In the genomic region with DNA sequence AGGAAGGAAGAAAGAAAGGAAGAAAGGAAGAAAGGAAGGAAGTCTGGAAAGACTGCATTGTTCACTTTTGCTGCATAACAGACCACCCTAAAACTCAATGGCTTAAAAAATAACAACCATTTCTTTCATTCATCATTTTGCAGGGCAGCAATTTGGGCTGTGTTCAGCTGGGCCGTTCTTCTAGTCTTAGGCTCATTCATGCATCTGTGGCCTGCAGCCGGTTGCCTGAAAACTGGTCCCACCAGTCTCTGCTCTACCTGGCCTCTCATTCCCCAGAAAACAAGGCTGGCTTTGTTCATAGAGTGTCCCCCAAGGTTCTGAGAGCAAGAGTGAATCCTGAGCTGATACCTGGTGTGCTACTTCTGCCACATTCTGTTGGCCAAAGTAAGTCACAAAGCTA, we compare ENCODE assay signal across 21 cellular contexts.
DNase-seq lines count a peak whose midpoint lies in the region; ATAC-seq and TF ChIP-seq lines count a peak whose summit lies in the region.
"Had no signal": no experiment of that assay in that cellular context is flagged by ENCODE, and none has a peak within 500 bp of the region (broad histone marks: within the 10 kb centered on the region; RNA-seq: fewer than 3 reads in every experiment).

No MANE protein-coding gene starts in this region.

- no peaks in the 10 kb centered on the region for H3K27me3 ChIP-seq in transverse colon
- H3K27me3 ChIP-seq: BLaER1 treated with 17β-estradiol and CSF1 and Interleukin-3, amounts not matched to agents 10 nM and 100 nM had no signal

- H3K9me3 ChIP-seq in transverse colon (no peaks in the 10 kb centered on the region), mucosa of descending colon (no peaks in the 10 kb centered on the region)
- H3K9me3 ChIP-seq: BLaER1 treated with 17β-estradiol and CSF1 and Interleukin-3, amounts not matched to agents 10 nM and 100 nM; HAP-1 had no signal

- no peak for TF ChIP-seq EP300 in transverse colon (IDR thresholded peaks at IDR 0.05; ENCODE audit: low read depth)

- no peak for ATAC-seq in mucosa of descending colon

- 37 to 50% methylated on average over 2 of the region's 2 CpGs for WGBS in transverse colon (ENCODE audit: low coverage in 1 of 2), 2 donors

- H3K36me3 ChIP-seq in transverse colon (no peaks in the 10 kb centered on the region), mucosa of descending colon (ENCODE audit: low read depth) (no peaks in the 10 kb centered on the region)
- H3K36me3 ChIP-seq: BLaER1 treated with 17β-estradiol and CSF1 and Interleukin-3, amounts not matched to agents 10 nM and 100 nM; HAP-1 had no signal

- TF ChIP-seq CTCF in transverse colon (IDR thresholded peaks at IDR 0.05) (no peak), mucosa of descending colon (IDR thresholded peaks at IDR 0.05) (no peak)

- intact Hi-C loops in transverse colon (cut with DNase I; ENCODE audit: low total_unique reads), result no loop called here
- intact Hi-C loops in mucosa of descending colon (cut with DNase I, micrococcal nuclease), result no loop called here

- in situ Hi-C loops in transverse colon (cut with MboI; ENCODE audit: low pct_ligation_motif_present in 1 of 4, low pct_unique_long_range_greater_than_20kb in 1 of 4, low sequenced_read_pairs in 3 of 4), result no loop called here

- H3K4me1 ChIP-seq in transverse colon (peaks cover 0 to 47% (median 22%) of the 10 kb centered on the region in 4 donors), mucosa of descending colon (ENCODE audit: low read depth) (peaks cover 20% of the 10 kb centered on the region)

- H3K4me3 ChIP-seq in transverse colon, result no peak overlapping the region
- no peak overlapping the region for H3K4me3 ChIP-seq in mucosa of descending colon
- H3K4me3 ChIP-seq: BLaER1 treated with 17β-estradiol and CSF1 and Interleukin-3, amounts not matched to agents 10 nM and 100 nM; HAP-1; SK-N-MC had no signal

- no peak for TF ChIP-seq POLR2A in transverse colon (IDR thresholded peaks at IDR 0.05)

- peak overlapping the region in 3 of 4 donors; percentile 79 to 85 (median 81) for H3K27ac ChIP-seq in transverse colon
- H3K27ac ChIP-seq: BLaER1 treated with 17β-estradiol and CSF1 and Interleukin-3, amounts not matched to agents 10 nM and 100 nM; RWPE1; SK-N-MC had no signal

- DNase-seq in NCI-H748 (lab: John Stamatoyannopoulos, UW; ENCODE audit: unreplicated experiment) (peak; percentile 6), NCI-H748 treated with DMSO at 0.1 percent for 48 hours (lab: John Stamatoyannopoulos, UW) (no peak), NCI-H1048 (lab: John Stamatoyannopoulos, UW) (peak; percentile 19), islet precursor cell (peak; percentile 83), transverse colon (no peak), mucosa of descending colon (no peak), NCI-H128 (lab: John Stamatoyannopoulos, UW; ENCODE audit: unreplicated experiment) (no peak), NCI-H2107 (lab: John Stamatoyannopoulos, UW) (no peak)
- DNase-seq: 8988T; CD4-positive, alpha-beta memory T cell; DMS153; Karpas-422; NCI-H1417 treated with DMSO at 0.1 percent for 48 hours; NCI-H187 treated with DMSO at 0.1 percent for 48 hours; NCI-H69; SHP77 treated with DMSO at 0.1 percent for 48 hours; SW 1271 had no signal

Comparison
In these comparisons a context has a peak if more than half of its experiments do, and no peak if none do; other contexts are left out.
1. DNase-seq: peak in NCI-H748 (single experiment), NCI-H1048 (single experiment) and islet precursor cell (single experiment); none in NCI-H748 treated with DMSO at 0.1 percent for 48 hours (single experiment), transverse colon (single experiment), mucosa of descending colon (0 of 3), NCI-H128 (single experiment) and NCI-H2107 (single experiment).